27 cellular contexts compared by ENCODE assay signal in genomic region chr2:38494394-38494793, GRCh38.
"Had no signal": no experiment of that assay in that cellular context is flagged by ENCODE, and none has a peak within 500 bp of the region (broad histone marks: within the 10 kb centered on the region; RNA-seq: fewer than 3 reads in every experiment).

No MANE protein-coding gene starts in this region.

- DNase-seq: activated CD4-positive, alpha-beta memory T cell treated with anti-CD3 and anti-CD28 coated beads for 36 hours; activated CD4-positive, alpha-beta T cell treated with anti-CD3 and anti-CD28 coated beads, Interleukin-2, amount 10 ng/mL, durations not matched to agents 24 days and 14 days; activated CD4-positive, CD25-positive, alpha-beta regulatory T cell treated with anti-CD3 and anti-CD28 coated beads, Interleukin-2, amount 50 U/mL, for 72 hours; activated CD8-positive, alpha-beta memory T cell treated with anti-CD3 and anti-CD28 coated beads, Interleukin-2, amount 50 U/mL, for 4 hours; activated gamma-delta T cell; activated naive CD4-positive, alpha-beta T cell treated with anti-CD3 and anti-CD28 coated beads, Interleukin-2, amount 10 ng/mL, durations not matched to agents 7 days and 5 days; activated naive CD8-positive, alpha-beta T cell treated with anti-CD3 and anti-CD28 coated beads, Interleukin-2, amount 10 ng/mL, durations not matched to agents 7 days and 5 days; activated T-cell treated with anti-CD3 and anti-CD28 coated beads, Interleukin-2, amount 50 U/mL, for 1 hour; amniotic stem cell; brain microvascular endothelial cell; foreskin keratinocyte; left ventricle myocardium inferior; mesendoderm; pancreas; small intestine; stimulated activated CD4-positive, alpha-beta T cell treated with anti-CD3 and anti-CD28 coated beads, Interleukin-4, amount 100 ng/mL, for 24 hours; T-helper 2 cell; trophoblast cell had no signal

- FAIRE-seq: astrocyte, islet of Langerhans, pancreas, small intestine, urothelium cell line had no signal

- H3K27me3 ChIP-seq: brain microvascular endothelial cell, esophagus muscularis mucosa, pancreas, right atrium auricular region had no signal

- H3K4me3 ChIP-seq: esophagus muscularis mucosa, left ventricle myocardium inferior, lung, pancreas, prostate gland, right atrium auricular region, thoracic aorta had no signal

- H3K36me3 ChIP-seq: brain microvascular endothelial cell, esophagus muscularis mucosa, left ventricle myocardium inferior, pancreas, prostate gland, right atrium auricular region, thoracic aorta had no signal

- H3K9me3 ChIP-seq: esophagus muscularis mucosa, left ventricle myocardium inferior, pancreas, prostate gland, right atrium auricular region, thoracic aorta had no signal

- ATAC-seq: foreskin keratinocyte; pancreas; stimulated activated effector memory CD8-positive, alpha-beta T cell treated with anti-CD3 and anti-CD28 coated beads, Interleukin-12 subunit alpha, Interleukin-12 subunit beta, amount 100 ng/mL, for 72 hours had no signal

- H3K27ac ChIP-seq: brain microvascular endothelial cell, foreskin keratinocyte, left ventricle myocardium inferior, pancreas, right atrium auricular region, thoracic aorta had no signal

- H3K4me1 ChIP-seq: foreskin keratinocyte, pancreas, prostate gland had no signal
